Comparison of ENCODE assay signal across 1 cellular context in the genomic region with DNA sequence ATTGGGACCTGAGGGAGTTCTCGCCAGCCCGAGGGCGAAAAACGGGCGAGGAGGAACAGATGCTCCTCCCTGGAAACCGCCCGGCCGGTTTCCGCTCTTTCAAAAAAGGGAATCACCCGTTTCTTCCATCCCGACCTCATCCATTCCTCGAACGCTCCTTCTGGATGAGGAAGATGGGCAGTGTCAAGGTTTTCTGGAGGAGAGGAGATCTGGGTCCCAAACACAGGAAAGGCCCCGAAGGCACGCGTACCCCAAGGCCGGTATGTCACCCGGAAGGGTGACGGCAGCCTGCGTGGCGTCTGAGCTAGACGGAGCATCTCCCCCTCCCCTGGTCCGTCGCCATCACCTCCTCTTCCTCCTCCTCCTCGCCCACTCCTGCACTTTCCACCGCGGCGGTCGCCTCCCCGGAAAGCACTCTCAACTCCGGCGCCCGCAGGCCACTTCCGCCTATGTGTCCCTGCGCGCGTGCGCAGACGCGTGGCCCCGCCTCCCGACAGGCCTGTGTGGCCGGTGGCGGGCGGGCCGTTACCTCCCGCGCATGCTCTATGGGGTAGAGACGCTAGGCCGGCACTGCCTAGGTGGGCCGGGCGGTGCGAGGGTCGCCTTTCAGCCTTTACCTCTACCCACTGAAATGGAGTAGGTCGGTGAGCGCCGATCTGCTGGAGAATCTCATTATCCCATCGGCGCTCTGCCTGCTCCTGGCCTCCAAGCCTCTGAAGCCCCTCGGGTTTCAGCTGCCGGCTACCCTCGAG.
TF ChIP-seq lines count a peak whose summit lies in the region.

SLC35B3 (minus strand) TSS at position 453 of the 752 bp plus-strand sequence.

TF ChIP-seq in HepG2, 621 proteins besides CTCF, POLR2A, EP300 and RAD21 (continued from another document and continues in another):
- TF ChIP-seq, protein P1, sequence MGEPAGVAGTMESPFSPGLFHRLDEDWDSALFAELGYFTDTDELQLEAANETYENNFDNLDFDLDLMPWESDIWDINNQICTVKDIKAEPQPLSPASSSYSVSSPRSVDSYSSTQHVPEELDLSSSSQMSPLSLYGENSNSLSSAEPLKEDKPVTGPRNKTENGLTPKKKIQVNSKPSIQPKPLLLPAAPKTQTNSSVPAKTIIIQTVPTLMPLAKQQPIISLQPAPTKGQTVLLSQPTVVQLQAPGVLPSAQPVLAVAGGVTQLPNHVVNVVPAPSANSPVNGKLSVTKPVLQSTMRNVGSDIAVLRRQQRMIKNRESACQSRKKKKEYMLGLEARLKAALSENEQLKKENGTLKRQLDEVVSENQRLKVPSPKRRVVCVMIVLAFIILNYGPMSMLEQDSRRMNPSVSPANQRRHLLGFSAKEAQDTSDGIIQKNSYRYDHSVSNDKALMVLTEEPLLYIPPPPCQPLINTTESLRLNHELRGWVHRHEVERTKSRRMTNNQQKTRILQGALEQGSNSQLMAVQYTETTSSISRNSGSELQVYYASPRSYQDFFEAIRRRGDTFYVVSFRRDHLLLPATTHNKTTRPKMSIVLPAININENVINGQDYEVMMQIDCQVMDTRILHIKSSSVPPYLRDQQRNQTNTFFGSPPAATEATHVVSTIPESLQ (CRISPR knock-in tag; conservative IDR thresholded peaks at IDR 0.05), result 0 out of 2 replicates have a peak, but pooled peaks have one; percentile 19
- TF ChIP-seq SOX5 (CRISPR knock-in tag; IDR thresholded peaks at IDR 0.05; ENCODE audit: borderline replicate concordance) (peak; percentile 44), TOPORS (CRISPR knock-in tag; IDR thresholded peaks at IDR 0.05) (peak; percentile 89), PHF8 (CRISPR knock-in tag; IDR thresholded peaks at IDR 0.05) (peak; percentile 98), SNAI1 (CRISPR knock-in tag; IDR thresholded peaks at IDR 0.05; ENCODE audit: borderline replicate concordance) (peak; percentile 53; the same call in 1 of the 2 replicates), SAFB2 (CRISPR knock-in tag; IDR thresholded peaks at IDR 0.05; ENCODE audit: borderline replicate concordance, low read depth) (peak; percentile 70; the same call in 1 of the 2 replicates), POGZ (CRISPR knock-in tag; IDR thresholded peaks at IDR 0.05) (peak; percentile 99), CENPT (CRISPR knock-in tag; IDR thresholded peaks at IDR 0.05; ENCODE audit: low read depth) (peak; percentile 82; the same call in 1 of the 2 replicates), FOXC1 (CRISPR knock-in tag; IDR thresholded peaks at IDR 0.05; ENCODE audit: borderline replicate concordance) (peak; percentile 82; the same call in 1 of the 2 replicates), KLF16 (CRISPR knock-in tag; IDR thresholded peaks at IDR 0.05) (peak in 1 of 2 experiments; percentile 83; a peak in 2 of 4 replicates), PATZ1 (CRISPR knock-in tag; IDR thresholded peaks at IDR 0.05) (no peak), TAF15 (IDR thresholded peaks at IDR 0.05; ENCODE audit: low read depth, low read length, poor library complexity, severe bottlenecking) (no peak), ZMYM4 (CRISPR knock-in tag; IDR thresholded peaks at IDR 0.05) (peak; percentile 99), NFE2L2 (IDR thresholded peaks at IDR 0.05; ENCODE audit: low read length) (no peak), SP5 (CRISPR knock-in tag; IDR thresholded peaks at IDR 0.05; ENCODE audit: borderline replicate concordance, low read depth) (0 out of 2 replicates have a peak, but pooled peaks have one; percentile 54), YY1 (IDR thresholded peaks at IDR 0.05; ENCODE audit: insufficient read depth, insufficient replicate concordance, low read depth, low read length) (peak; percentile 64), ATRX (CRISPR knock-in tag; IDR thresholded peaks at IDR 0.05; ENCODE audit: borderline replicate concordance) (no peak), HNF1B (CRISPR knock-in tag; IDR thresholded peaks at IDR 0.05) (peak; percentile 85), AFF4 (CRISPR knock-in tag; IDR thresholded peaks at IDR 0.05) (0 out of 2 replicates have a peak, but pooled peaks have one; percentile 15), BRD4 (CRISPR knock-in tag; IDR thresholded peaks at IDR 0.05) (peak; percentile 98), MXD4 (CRISPR knock-in tag; IDR thresholded peaks at IDR 0.05) (peak; percentile 77), ZFP36L1 (CRISPR knock-in tag; IDR thresholded peaks at IDR 0.05) (peak; percentile 88), SNAPC4 (CRISPR knock-in tag; IDR thresholded peaks at IDR 0.05) (peak; percentile 80; the same call in 1 of the 2 replicates), ZFP91 (CRISPR knock-in tag; IDR thresholded peaks at IDR 0.05; ENCODE audit: borderline replicate concordance) (peak; percentile 93; the same call in 1 of the 2 replicates), KDM5B (CRISPR knock-in tag; IDR thresholded peaks at IDR 0.05; ENCODE audit: borderline replicate concordance) (peak; percentile 98), ARNTL (CRISPR knock-in tag; IDR thresholded peaks at IDR 0.05) (peak; percentile 36; the same call in 1 of the 2 replicates), ZNF383 (CRISPR knock-in tag; IDR thresholded peaks at IDR 0.05; ENCODE audit: borderline replicate concordance) (0 out of 2 replicates have a peak, but pooled peaks have one; percentile 28), KDM2A (CRISPR knock-in tag; IDR thresholded peaks at IDR 0.05; ENCODE audit: borderline replicate concordance, low read depth) (peak; percentile 89), RBM39 (IDR thresholded peaks at IDR 0.05; ENCODE audit: low read depth, low read length, poor library complexity, severe bottlenecking) (peak; percentile 94)
- TF ChIP-seq, protein P2, sequence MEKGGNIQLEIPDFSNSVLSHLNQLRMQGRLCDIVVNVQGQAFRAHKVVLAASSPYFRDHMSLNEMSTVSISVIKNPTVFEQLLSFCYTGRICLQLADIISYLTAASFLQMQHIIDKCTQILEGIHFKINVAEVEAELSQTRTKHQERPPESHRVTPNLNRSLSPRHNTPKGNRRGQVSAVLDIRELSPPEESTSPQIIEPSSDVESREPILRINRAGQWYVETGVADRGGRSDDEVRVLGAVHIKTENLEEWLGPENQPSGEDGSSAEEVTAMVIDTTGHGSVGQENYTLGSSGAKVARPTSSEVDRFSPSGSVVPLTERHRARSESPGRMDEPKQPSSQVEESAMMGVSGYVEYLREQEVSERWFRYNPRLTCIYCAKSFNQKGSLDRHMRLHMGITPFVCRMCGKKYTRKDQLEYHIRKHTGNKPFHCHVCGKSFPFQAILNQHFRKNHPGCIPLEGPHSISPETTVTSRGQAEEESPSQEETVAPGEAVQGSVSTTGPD (CRISPR knock-in tag; IDR thresholded peaks at IDR 0.05), result 0 out of 2 replicates have a peak, but pooled peaks have one; percentile 57
